ENCODE assay signal across 19 cellular contexts in the genomic region with DNA sequence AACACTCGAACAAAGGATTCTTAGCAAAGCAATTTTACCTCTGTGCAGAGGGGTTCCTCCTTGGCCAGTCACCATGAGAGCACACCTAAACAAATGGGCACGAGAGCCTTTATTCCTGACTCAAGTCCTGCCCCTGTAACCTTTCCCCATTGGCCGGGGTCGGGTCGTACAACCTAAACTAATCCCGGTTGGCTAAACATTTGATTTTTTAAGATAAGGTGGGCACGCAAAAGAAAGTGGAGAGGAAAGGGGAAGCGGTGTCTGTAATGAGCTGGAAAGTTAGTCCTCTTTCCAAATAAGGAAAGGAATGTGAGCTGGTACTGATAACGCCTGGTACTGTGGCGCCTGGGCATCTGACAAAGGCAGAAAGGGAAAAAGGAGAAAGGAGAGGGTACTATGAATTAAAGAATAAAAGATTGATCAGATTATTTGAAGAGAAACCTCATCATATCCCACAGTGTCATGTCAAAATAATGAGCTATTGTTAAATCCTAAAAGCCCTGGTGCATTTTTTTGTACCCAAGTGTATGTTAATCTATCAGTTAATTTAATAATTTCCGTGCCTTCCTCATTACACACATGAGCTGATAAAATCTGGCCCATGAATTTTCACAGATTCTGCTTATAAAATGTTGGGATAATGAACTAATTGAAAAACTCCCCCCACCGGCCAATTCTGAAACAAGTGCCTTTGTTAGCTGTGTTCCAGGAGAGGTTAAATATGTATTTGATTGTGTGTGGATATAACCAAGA.
DNase-seq lines count a peak whose midpoint lies in the region; FAIRE-seq and TF ChIP-seq lines count a peak whose summit lies in the region.
"Had no signal": no experiment of that assay in that cellular context is flagged by ENCODE, and none has a peak within 500 bp of the region (broad histone marks: within the 10 kb centered on the region; RNA-seq: fewer than 3 reads in every experiment).

No MANE protein-coding gene starts in this region.

- CTCF ChIA-PET in PC-9 (lab: Charles Lee) (no interaction called here), endothelial cell of umbilical vein (lab: Charles Lee) (interaction anchor here (0.8 to 2.1 kb wide), 15 partner anchors 8 to 354 kb away, joined by 3 to 13 read pairs (median 4); no protein-coding TSS in a partner anchor)
- CTCF ChIA-PET in activated CD4-positive, alpha-beta T cell treated with anti-CD3 and anti-CD28 coated beads, Interleukin-2, amount 10 ng/mL, durations not matched to agents 7 days and 5 days (lab: Charles Lee), result no interaction called here

- no peak overlapping the region for H3K27ac Mint-ChIP-seq in activated CD4-positive, alpha-beta T cell treated with anti-CD3 and anti-CD28 coated beads, Interleukin-2, amount 10 ng/mL, durations not matched to agents 7 days and 5 days
- H3K27ac Mint-ChIP-seq: activated T-cell treated with anti-CD3 and anti-CD28 coated beads, Interleukin-2, amount 50 U/mL, for 72 hours; effector memory CD8-positive, alpha-beta T cell had no signal

- TF ChIP-seq CTCF in PC-9 (conservative IDR thresholded peaks at IDR 0.05) (no peak), endothelial cell of umbilical vein (IDR thresholded peaks at IDR 0.05; ENCODE audit: extremely low read depth in 1 of 2, insufficient read depth in 1 of 2, low read depth in 1 of 2, low read length in 2 of 2) (peak in 1 of 2 donors; percentile 12), sigmoid colon (IDR thresholded peaks at IDR 0.05) (no peak), MM.1S (IDR thresholded peaks at IDR 0.05; ENCODE audit: low read length) (no peak)

- WGBS in sigmoid colon, 2 donors, result 83 to 93% methylated on average over 12 of the region's 12 CpGs

- H4K20me1 ChIP-seq in PC-9 (ENCODE audit: insufficient read depth) (no peaks in the 10 kb centered on the region), endothelial cell of umbilical vein (replicated peaks; ENCODE audit: control insufficient read depth, extremely low read depth, insufficient read depth, low read length) (no peaks in the 10 kb centered on the region), MM.1S (ENCODE audit: insufficient read depth, low read length) (no peaks in the 10 kb centered on the region)

- intact Hi-C loops in PC-9 (cut with micrococcal nuclease; ENCODE audit: unreplicated experiment), result loop anchor here (10.0 kb wide), 3 partner anchors 91 to 791 kb away; a partner anchor contains a TSS
- intact Hi-C loops in endothelial cell of umbilical vein (cut with micrococcal nuclease), result loop anchor here (10.0 kb wide), 3 partner anchors 659 to 869 kb away; a partner anchor contains a TSS
- intact Hi-C loops in sigmoid colon (cut with DNase I), result loop anchor here (10.0 kb wide), 1 partner anchor 1001 kb away; no protein-coding TSS in a partner anchor

- H3K4me3 ChIP-seq in PC-9 (no peak overlapping the region), endothelial cell of umbilical vein (replicated peaks in 1 of 3; ENCODE audit: insufficient read depth in 1 of 3, low read depth in 1 of 3, low read length in 3 of 3) (no peak overlapping the region), sigmoid colon (no peak overlapping the region), MM.1S (ENCODE audit: low read length) (no peak overlapping the region)
- H3K4me3 ChIP-seq: GM12878 had no signal

- H3K27me3 ChIP-seq in PC-9 (ENCODE audit: insufficient read depth, low read depth), result no peaks in the 10 kb centered on the region
- H3K27me3 ChIP-seq in endothelial cell of umbilical vein (ENCODE audit: control insufficient read depth in 2 of 2, insufficient read depth in 2 of 2, low read length in 2 of 2), result no peaks in the 10 kb centered on the region
- H3K27me3 ChIP-seq in sigmoid colon, result no peaks in the 10 kb centered on the region
- no peaks in the 10 kb centered on the region for H3K27me3 ChIP-seq in MM.1S (replicated peaks; ENCODE audit: insufficient read depth, low read length)

- H3K9ac ChIP-seq in endothelial cell of umbilical vein (replicated peaks; ENCODE audit: extremely low read depth, insufficient read depth, low read length), result peak overlapping the region; percentile 73
- no peak overlapping the region for H3K9ac ChIP-seq in MM.1S (ENCODE audit: low read length)

- H3K4me1 ChIP-seq in PC-9 (replicated peaks; ENCODE audit: insufficient read depth) (peaks cover 48% of the 10 kb centered on the region), endothelial cell of umbilical vein (ENCODE audit: control insufficient read depth, extremely low read depth, insufficient read depth, low read length) (peaks cover 60% of the 10 kb centered on the region), sigmoid colon (peaks cover 0 to 27% (median 19%) of the 10 kb centered on the region in 4 donors), MM.1S (ENCODE audit: low read length) (no peaks in the 10 kb centered on the region)

- peaks cover 2% of the 10 kb centered on the region for H3K27me3 Mint-ChIP-seq in activated CD4-positive, alpha-beta T cell treated with anti-CD3 and anti-CD28 coated beads, Interleukin-2, amount 10 ng/mL, durations not matched to agents 7 days and 5 days
- H3K27me3 Mint-ChIP-seq: central memory CD8-positive, alpha-beta T cell had no signal

- no peaks in the 10 kb centered on the region for H3K36me3 Mint-ChIP-seq in activated CD4-positive, alpha-beta T cell treated with anti-CD3 and anti-CD28 coated beads, Interleukin-2, amount 10 ng/mL, durations not matched to agents 7 days and 5 days (ENCODE audit: low read depth)

- H3K9me3 ChIP-seq in PC-9 (ENCODE audit: insufficient read depth, low read depth) (peaks cover 6% of the 10 kb centered on the region), endothelial cell of umbilical vein (replicated peaks; ENCODE audit: control insufficient read depth, insufficient read depth, low read length) (no peaks in the 10 kb centered on the region), sigmoid colon (no peaks in the 10 kb centered on the region), MM.1S (replicated peaks; ENCODE audit: insufficient read depth, low read length) (no peaks in the 10 kb centered on the region)

- H3F3A ChIP-seq in PC-9 (ENCODE audit: insufficient read depth, low read depth) (peaks cover 45% of the 10 kb centered on the region), MM.1S (ENCODE audit: insufficient read depth, low read length) (no peaks in the 10 kb centered on the region)

- H3K4me3 Mint-ChIP-seq in activated CD4-positive, alpha-beta T cell treated with anti-CD3 and anti-CD28 coated beads, Interleukin-2, amount 10 ng/mL, durations not matched to agents 7 days and 5 days, result no peak overlapping the region
- H3K4me3 Mint-ChIP-seq: activated T-cell treated with anti-CD3 and anti-CD28 coated beads, Interleukin-2, amount 50 U/mL, for 72 hours; central memory CD8-positive, alpha-beta T cell; effector memory CD8-positive, alpha-beta T cell had no signal

- H3K27ac ChIP-seq in PC-9, result peak overlapping the region; percentile 96; the same call in 1 of the 2 replicates
- H3K27ac ChIP-seq in endothelial cell of umbilical vein (ENCODE audit: insufficient read depth, low read depth, low read length), result peak overlapping the region; percentile 95
- H3K27ac ChIP-seq in sigmoid colon, result peak overlapping the region in 3 of 4 donors; percentile 27 to 82 (median 81)
- no peak overlapping the region for H3K27ac ChIP-seq in MM.1S (ENCODE audit: low read length)
- H3K27ac ChIP-seq: VCaP had no signal

- no peak overlapping the region for H3K4me2 ChIP-seq in PC-9
- H3K4me2 ChIP-seq in endothelial cell of umbilical vein (ENCODE audit: insufficient read depth, low read length), result peak overlapping the region; percentile 70
- H3K4me2 ChIP-seq in MM.1S (ENCODE audit: low read depth, low read length), result no peak overlapping the region

- H2AFZ ChIP-seq in PC-9 (no peak overlapping the region), endothelial cell of umbilical vein (ENCODE audit: low read depth, low read length) (peak overlapping the region; percentile 65), MM.1S (ENCODE audit: low read length) (no peak overlapping the region)

- no peaks in the 10 kb centered on the region for H3K9me3 Mint-ChIP-seq in activated CD4-positive, alpha-beta T cell treated with anti-CD3 and anti-CD28 coated beads, Interleukin-2, amount 10 ng/mL, durations not matched to agents 7 days and 5 days
- H3K9me3 Mint-ChIP-seq: central memory CD8-positive, alpha-beta T cell had no signal

- no peaks in the 10 kb centered on the region for H3K36me3 ChIP-seq in PC-9 (ENCODE audit: low read depth)
- H3K36me3 ChIP-seq in endothelial cell of umbilical vein (ENCODE audit: control insufficient read depth in 2 of 2, extremely low read depth in 1 of 2, insufficient read depth in 2 of 2, low read length in 2 of 2), result no peaks in the 10 kb centered on the region
- no peaks in the 10 kb centered on the region for H3K36me3 ChIP-seq in sigmoid colon
- H3K36me3 ChIP-seq in MM.1S (replicated peaks; ENCODE audit: insufficient read depth, low read length), result no peaks in the 10 kb centered on the region

- no peak for TF ChIP-seq EP300 in sigmoid colon (IDR thresholded peaks at IDR 0.05)

- peaks cover 19% of the 10 kb centered on the region for H3K4me1 Mint-ChIP-seq in activated CD4-positive, alpha-beta T cell treated with anti-CD3 and anti-CD28 coated beads, Interleukin-2, amount 10 ng/mL, durations not matched to agents 7 days and 5 days

- H3K9me1 ChIP-seq in endothelial cell of umbilical vein (replicated peaks; ENCODE audit: control insufficient read depth, extremely low read depth, insufficient read depth, low read length), result no peaks in the 10 kb centered on the region

- H3K79me2 ChIP-seq in PC-9 (ENCODE audit: low read depth), result no peaks in the 10 kb centered on the region
- no peaks in the 10 kb centered on the region for H3K79me2 ChIP-seq in endothelial cell of umbilical vein (ENCODE audit: control insufficient read depth, insufficient read depth, low read length)
- no peaks in the 10 kb centered on the region for H3K79me2 ChIP-seq in MM.1S (ENCODE audit: low read length)

- H3K9me2 ChIP-seq in PC-9 (ENCODE audit: insufficient read depth), result no peaks in the 10 kb centered on the region
- no peaks in the 10 kb centered on the region for H3K9me2 ChIP-seq in MM.1S (replicated peaks; ENCODE audit: insufficient read depth, low read length)

- TF ChIP-seq POLR2A in endothelial cell of umbilical vein (IDR thresholded peaks at IDR 0.05; ENCODE audit: low read depth, low read length) (no peak), sigmoid colon (IDR thresholded peaks at IDR 0.05) (no peak)

- FAIRE-seq in endothelial cell of umbilical vein (lab: Jason Lieb, UNC), result peak; percentile 67
- FAIRE-seq: GM12878, RCC 7860 had no signal

- POLR2A ChIA-PET in PC-9 (lab: Charles Lee; ENCODE audit: unreplicated experiment) (no interaction called here), endothelial cell of umbilical vein (lab: Charles Lee) (no interaction called here)
- POLR2A ChIA-PET in activated CD4-positive, alpha-beta T cell treated with anti-CD3 and anti-CD28 coated beads, Interleukin-2, amount 10 ng/mL, durations not matched to agents 7 days and 5 days (lab: Charles Lee), result no interaction called here

- BruUV-seq in PC-9 (replicated peaks; lab: Mats Ljungman, UMichigan) (no TSS peak), endothelial cell of umbilical vein (replicated peaks; lab: Mats Ljungman, UMichigan) (TSS peak; percentile 9)

- peak; percentile 18 for DNase-seq in ELF-1 (ENCODE audit: low read depth, low spot score)
- DNase-seq in PC-9, result no peak
- DNase-seq in endothelial cell of umbilical vein (ENCODE audit: low read depth, low spot score), result peak; percentile 62
- DNase-seq in sigmoid colon, result no peak
- DNase-seq in MM.1S, result no peak
- DNase-seq in activated CD4-positive, alpha-beta T cell treated with anti-CD3 and anti-CD28 coated beads, Interleukin-2, amount 10 ng/mL, durations not matched to agents 7 days and 5 days, result no peak
- DNase-seq in NCI-H2171 (lab: John Stamatoyannopoulos, UW), result no peak
- DNase-seq: activated T-cell treated with anti-CD3 and anti-CD28 coated beads, Interleukin-2, amount 50 U/mL, for 72 hours; AML-193; effector memory CD8-positive, alpha-beta T cell; GDM1; hippocampal formation; NCI-H1105; NCI-H2171 treated with DMSO at 0.1 percent for 48 hours; SW 1271 had no signal

- dilution Hi-C loops in endothelial cell of umbilical vein (cut with MboI; ENCODE audit: extremely low pct_ligation_motif_present, low sequenced_read_pairs), result no loop called here

Comparison
In these comparisons a context has a peak if more than half of its experiments do, and no peak if none do; other contexts are left out.
1. DNase-seq: peak in ELF-1 (single experiment) and endothelial cell of umbilical vein (single experiment); none in PC-9 (0 of 2), sigmoid colon (single experiment), MM.1S (single experiment), activated CD4-positive, alpha-beta T cell treated with anti-CD3 and anti-CD28 coated beads, Interleukin-2, amount 10 ng/mL, durations not matched to agents 7 days and 5 days (single experiment) and NCI-H2171 (single experiment).